1 cellular context compared by ENCODE assay signal in the genomic region with DNA sequence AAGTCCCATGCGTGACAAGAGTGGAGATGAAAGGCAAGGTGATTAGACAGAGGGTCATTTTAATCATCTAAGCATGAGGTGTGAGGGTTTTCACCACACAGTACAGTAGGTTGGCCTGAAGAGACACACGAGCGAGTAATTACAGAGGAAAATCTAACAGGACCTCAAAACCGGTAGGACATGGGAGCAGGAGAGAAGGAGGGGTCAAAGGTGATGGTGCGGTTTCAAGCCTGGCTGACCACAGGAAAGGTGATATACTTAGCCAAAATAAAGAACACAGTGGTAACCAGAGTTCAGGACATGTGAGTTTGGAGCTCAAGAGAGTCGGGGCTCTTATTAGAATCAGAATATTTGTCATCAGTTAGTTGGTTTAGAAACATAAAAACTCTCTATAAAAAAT.
TF ChIP-seq lines count a peak whose summit lies in the region.

No MANE protein-coding gene starts in this region.

TF ChIP-seq in WTC11, 78 proteins besides CTCF, POLR2A, EP300 and RAD21:
- TF ChIP-seq NFATC4 (CRISPR knock-in tag; IDR thresholded peaks at IDR 0.05) = no peak
- TF ChIP-seq, protein P1, sequence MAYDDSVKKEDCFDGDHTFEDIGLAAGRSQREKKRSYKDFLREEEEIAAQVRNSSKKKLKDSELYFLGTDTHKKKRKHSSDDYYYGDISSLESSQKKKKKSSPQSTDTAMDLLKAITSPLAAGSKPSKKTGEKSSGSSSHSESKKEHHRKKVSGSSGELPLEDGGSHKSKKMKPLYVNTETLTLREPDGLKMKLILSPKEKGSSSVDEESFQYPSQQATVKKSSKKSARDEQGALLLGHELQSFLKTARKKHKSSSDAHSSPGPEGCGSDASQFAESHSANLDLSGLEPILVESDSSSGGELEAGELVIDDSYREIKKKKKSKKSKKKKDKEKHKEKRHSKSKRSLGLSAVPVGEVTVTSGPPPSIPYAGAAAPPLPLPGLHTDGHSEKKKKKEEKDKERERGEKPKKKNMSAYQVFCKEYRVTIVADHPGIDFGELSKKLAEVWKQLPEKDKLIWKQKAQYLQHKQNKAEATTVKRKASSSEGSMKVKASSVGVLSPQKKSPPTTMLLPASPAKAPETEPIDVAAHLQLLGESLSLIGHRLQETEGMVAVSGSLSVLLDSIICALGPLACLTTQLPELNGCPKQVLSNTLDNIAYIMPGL (CRISPR knock-in tag; IDR thresholded peaks at IDR 0.05) = no peak
- TF ChIP-seq, protein P2, sequence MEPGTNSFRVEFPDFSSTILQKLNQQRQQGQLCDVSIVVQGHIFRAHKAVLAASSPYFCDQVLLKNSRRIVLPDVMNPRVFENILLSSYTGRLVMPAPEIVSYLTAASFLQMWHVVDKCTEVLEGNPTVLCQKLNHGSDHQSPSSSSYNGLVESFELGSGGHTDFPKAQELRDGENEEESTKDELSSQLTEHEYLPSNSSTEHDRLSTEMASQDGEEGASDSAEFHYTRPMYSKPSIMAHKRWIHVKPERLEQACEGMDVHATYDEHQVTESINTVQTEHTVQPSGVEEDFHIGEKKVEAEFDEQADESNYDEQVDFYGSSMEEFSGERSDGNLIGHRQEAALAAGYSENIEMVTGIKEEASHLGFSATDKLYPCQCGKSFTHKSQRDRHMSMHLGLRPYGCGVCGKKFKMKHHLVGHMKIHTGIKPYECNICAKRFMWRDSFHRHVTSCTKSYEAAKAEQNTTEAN (CRISPR knock-in tag; IDR thresholded peaks at IDR 0.05) = no peak
- TF ChIP-seq RORB (CRISPR knock-in tag; IDR thresholded peaks at IDR 0.05) = no peak
- no peak for TF ChIP-seq TCF7 (CRISPR knock-in tag; IDR thresholded peaks at IDR 0.05; ENCODE audit: low read depth)
- TF ChIP-seq, protein P3, sequence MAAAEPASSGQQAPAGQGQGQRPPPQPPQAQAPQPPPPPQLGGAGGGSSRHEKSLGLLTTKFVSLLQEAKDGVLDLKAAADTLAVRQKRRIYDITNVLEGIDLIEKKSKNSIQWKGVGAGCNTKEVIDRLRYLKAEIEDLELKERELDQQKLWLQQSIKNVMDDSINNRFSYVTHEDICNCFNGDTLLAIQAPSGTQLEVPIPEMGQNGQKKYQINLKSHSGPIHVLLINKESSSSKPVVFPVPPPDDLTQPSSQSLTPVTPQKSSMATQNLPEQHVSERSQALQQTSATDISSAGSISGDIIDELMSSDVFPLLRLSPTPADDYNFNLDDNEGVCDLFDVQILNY (CRISPR knock-in tag; IDR thresholded peaks at IDR 0.05) = no peak
- TF ChIP-seq TEAD1 (CRISPR knock-in tag; IDR thresholded peaks at IDR 0.05) = no peak
